13 cellular contexts compared by ENCODE assay signal in genomic region chr6:112831022-112831421, GRCh38.
"Had no signal": no experiment of that assay in that cellular context is flagged by ENCODE, and none has a peak within 500 bp of the region (broad histone marks: within the 10 kb centered on the region; RNA-seq: fewer than 3 reads in every experiment).

No MANE protein-coding gene starts in this region.

- DNase-seq: activated CD4-positive, CD25-positive, alpha-beta regulatory T cell treated with anti-CD3 and anti-CD28 coated beads, Interleukin-2, amount 50 U/mL, for 72 hours; activated naive CD4-positive, alpha-beta T cell; activated naive CD8-positive, alpha-beta T cell treated with anti-CD3 and anti-CD28 coated beads, Interleukin-2, amount 50 U/mL, for 24 hours; activated T-cell treated with anti-CD3 and anti-CD28 coated beads for 4 hours; esophagus squamous epithelium; foreskin keratinocyte; spleen; stimulated activated naive CD8-positive, alpha-beta T cell treated with anti-CD3 and anti-CD28 coated beads, Interleukin-15, amount 100 ng/mL, for 72 hours; T-cell; T-helper 9 cell; testis; upper lobe of right lung had no signal

- H3K4me3 ChIP-seq: esophagus squamous epithelium, spleen, testis, upper lobe of right lung had no signal

- H3K36me3 ChIP-seq: esophagus squamous epithelium, spleen, upper lobe of right lung had no signal

- H3K27me3 ChIP-seq: esophagus squamous epithelium, foreskin keratinocyte, spleen, testis, upper lobe of right lung had no signal

- H3K27ac ChIP-seq: esophagus squamous epithelium, foreskin keratinocyte, spleen, testis, upper lobe of right lung had no signal

- ATAC-seq: activated naive CD8-positive, alpha-beta T cell treated with anti-CD3 and anti-CD28 coated beads, Interleukin-2, amount 50 U/mL, for 24 hours; foreskin keratinocyte; sciatic nerve; stimulated activated naive CD8-positive, alpha-beta T cell treated with anti-CD3 and anti-CD28 coated beads, Interleukin-15, amount 100 ng/mL, for 72 hours; T-cell; upper lobe of right lung had no signal
